ENCODE assay signal across 8 cellular contexts in genomic region chr9:1460143-1460769, GRCh38.
DNase-seq lines count a peak whose midpoint lies in the region; ATAC-seq, FAIRE-seq and TF ChIP-seq lines count a peak whose summit lies in the region.

No MANE protein-coding gene starts in this region.

- H3K9me3 ChIP-seq in H1 (ENCODE audit: insufficient read depth in 2 of 2, low read depth in 1 of 2, low read length in 1 of 2) (peaks cover 60 to 81% of the 10 kb centered on the region in 2 experiments), transverse colon (no peaks in the 10 kb centered on the region)

- H4K8ac ChIP-seq in H1 (ENCODE audit: extremely low read depth, insufficient read depth, low read length): no peak overlapping the region

- TF ChIP-seq CTCF in H1 (IDR thresholded peaks at IDR 0.05; ENCODE audit: control extremely low read depth in 1 of 3, insufficient read depth in 1 of 3, low read depth in 1 of 3, low read length in 3 of 3) (peak in 2 of 3 experiments; percentile 12 to 49; a peak in 2 of 4 replicates), transverse colon (IDR thresholded peaks at IDR 0.05) (peak; percentile 37 to 59 (median 46))

- POLR2A ChIA-PET in H1 (lab: Charles Lee; ENCODE audit: partially characterized antibody): no interaction called here

- no peaks in the 10 kb centered on the region for H4K20me1 ChIP-seq in H1 (replicated peaks in 1 of 2; ENCODE audit: control insufficient read depth in 1 of 2, insufficient read depth in 2 of 2, low read length in 2 of 2)

- TF ChIP-seq POLR2A in H1 (IDR thresholded peaks at IDR 0.05; ENCODE audit: control extremely low read depth in 1 of 2, low read depth in 2 of 2, low read length in 2 of 2) (no peak), transverse colon (IDR thresholded peaks at IDR 0.05) (no peak)

- FAIRE-seq in H1 (lab: Jason Lieb, UNC): no peak

- no peak overlapping the region for H2AFZ ChIP-seq in H1 (ENCODE audit: low read length)

- peak; percentile 58 for ATAC-seq in GM21515 (IDR thresholded peaks at IDR 0.05; ENCODE audit: unreplicated experiment)

- in situ Hi-C loops in transverse colon (cut with MboI; ENCODE audit: low pct_ligation_motif_present in 1 of 4, low pct_unique_long_range_greater_than_20kb in 1 of 4, low sequenced_read_pairs in 3 of 4): no loop called here

- no peak overlapping the region for H2BK20ac ChIP-seq in H1 (ENCODE audit: low read length)

- H3K4me1 ChIP-seq in H1 (replicated peaks in 1 of 4; ENCODE audit: control insufficient read depth in 3 of 4, insufficient read depth in 4 of 4, low read length in 3 of 4) (no peaks in the 10 kb centered on the region), transverse colon (peaks cover 0 to 10% (median 2%) of the 10 kb centered on the region in 4 donors)

- no peak overlapping the region for H2BK12ac ChIP-seq in H1 (ENCODE audit: low read depth, low read length)

- CTCF ChIA-PET in H1 (lab: Charles Lee; ENCODE audit: partially characterized antibody): interaction anchor here (0.7 to 1.1 kb wide), 5 partner anchors 13 to 459 kb away, joined by 3 to 4 read pairs (median 3); no protein-coding TSS in a partner anchor

- H3K4me3 ChIP-seq in H1 (ENCODE audit: extremely low read depth in 1 of 4, insufficient read depth in 2 of 4, low read depth in 3 of 4, low read length in 4 of 4) (no peak overlapping the region), transverse colon (no peak overlapping the region)

- no peak overlapping the region for H3K18ac ChIP-seq in H1 (ENCODE audit: extremely low read depth, low read length)

- no peaks in the 10 kb centered on the region for H3K23me2 ChIP-seq in H1 (ENCODE audit: low read depth, low read length)

- no peak overlapping the region for H3K4me2 ChIP-seq in H1 (ENCODE audit: insufficient read depth in 1 of 2, low read depth in 2 of 2, low read length in 2 of 2)

- H2BK15ac ChIP-seq in H1 (ENCODE audit: low read length): no peak overlapping the region

- peak; percentile 58 to 61 for TF ChIP-seq RAD21 in H1 (IDR thresholded peaks at IDR 0.05 in 1 of 2, conservative IDR thresholded peaks at IDR 0.05 in 1 of 2; ENCODE audit: low read depth in 2 of 2, low read length in 2 of 2)

- WGBS in H1 (ENCODE audit: extremely low coverage in 1 of 2, insufficient coverage in 1 of 2, insufficient read length in 1 of 2, insufficient replicate concordance in 2 of 2, low coverage in 1 of 2, low lambda C conversion rate in 2 of 2, missing lambda C conversion rate in 1 of 2), 2 experiments: 67% methylated on average over 7 of the region's 7 CpGs; no CpG with 5 or more reads in 1 of the 2 experiments
- WGBS in transverse colon (ENCODE audit: low coverage in 1 of 2), 2 donors: 59 to 64% methylated on average over 7 of the region's 7 CpGs

- no peak overlapping the region for H2AK5ac ChIP-seq in H1 (ENCODE audit: low read depth, low read length)

- H3K23ac ChIP-seq in H1 (ENCODE audit: insufficient read length): no peak overlapping the region

- no peaks in the 10 kb centered on the region for H3K36me3 ChIP-seq in H1 (ENCODE audit: control insufficient read depth in 2 of 4, insufficient read depth in 4 of 4, low read length in 3 of 4)
- no peaks in the 10 kb centered on the region for H3K36me3 ChIP-seq in transverse colon

- H4K91ac ChIP-seq in H1 (replicated peaks; ENCODE audit: insufficient read length, low read length): no peak overlapping the region

- H2BK120ac ChIP-seq in H1 (replicated peaks; ENCODE audit: low read depth, low read length): no peak overlapping the region

- no peak for TF ChIP-seq EP300 in H1 (IDR thresholded peaks at IDR 0.05; ENCODE audit: borderline replicate concordance in 1 of 2, low read depth in 2 of 2, low read length in 2 of 2)
- no peak for TF ChIP-seq EP300 in transverse colon (IDR thresholded peaks at IDR 0.05; ENCODE audit: low read depth)

- H3K9ac ChIP-seq in H1 (replicated peaks in 1 of 4; ENCODE audit: extremely low read depth in 1 of 4, low read depth in 3 of 4, low read length in 3 of 4): no peak overlapping the region

- no peak overlapping the region for H3K4ac ChIP-seq in H1 (replicated peaks; ENCODE audit: insufficient read length, low read depth, low read length)

- no peak overlapping the region for H3K14ac ChIP-seq in H1 (ENCODE audit: insufficient read length)

- H3K27me3 ChIP-seq in H1 (replicated peaks in 1 of 4; ENCODE audit: control insufficient read depth in 3 of 4, extremely low read depth in 1 of 4, insufficient read depth in 3 of 4, low read length in 3 of 4) (no peaks in the 10 kb centered on the region), transverse colon (no peaks in the 10 kb centered on the region)

- peak overlapping the region; percentile 42 for H3K56ac ChIP-seq in H1 (replicated peaks; ENCODE audit: insufficient read length, low read depth, low read length)

- no peak overlapping the region for H4K5ac ChIP-seq in H1 (ENCODE audit: insufficient read length, low read depth, low read length)

- intact Hi-C loops in transverse colon (cut with DNase I; ENCODE audit: low total_unique reads): no loop called here

- no peak overlapping the region for H3K27ac ChIP-seq in H1 (ENCODE audit: low read depth, low read length)
- H3K27ac ChIP-seq in transverse colon: no peak overlapping the region

- DNase-seq in NCI-H82 (lab: John Stamatoyannopoulos, UW) (peak; percentile 1), NCI-H82 treated with DMSO at 0.1 percent for 48 hours (lab: John Stamatoyannopoulos, UW; ENCODE audit: unreplicated experiment) (no peak), M059J (ENCODE audit: low read depth) (peak; percentile 5), H1 (ENCODE audit: low read depth in 1 of 2, low spot score in 2 of 2) (no peak), transverse colon (peak; percentile 7), cerebellar nuclear complex (lab: John Stamatoyannopoulos, UW) (no peak), A172 (ENCODE audit: low spot score) (no peak)

- no peaks in the 10 kb centered on the region for H3K79me2 ChIP-seq in H1 (ENCODE audit: control insufficient read depth in 1 of 2, insufficient read depth in 2 of 2, low read length in 2 of 2)

- no peaks in the 10 kb centered on the region for H3K79me1 ChIP-seq in H1 (ENCODE audit: low read depth, low read length)

- no peak overlapping the region for H2BK5ac ChIP-seq in H1 (ENCODE audit: low read depth, low read length)

TF ChIP-seq in H1, 55 proteins besides CTCF, POLR2A, EP300 and RAD21:
- no peak for TF ChIP-seq MAFK (IDR thresholded peaks at IDR 0.05; ENCODE audit: low read depth, low read length)

Comparison
In these comparisons a context has a peak if more than half of its experiments do, and no peak if none do; other contexts are left out.
1. DNase-seq: peak in NCI-H82 (single experiment), M059J (single experiment) and transverse colon (single experiment); none in NCI-H82 treated with DMSO at 0.1 percent for 48 hours (single experiment), H1 (0 of 2), cerebellar nuclear complex (0 of 2) and A172 (single experiment).